ENCODE assay signal across 10 cellular contexts in the genomic region with DNA sequence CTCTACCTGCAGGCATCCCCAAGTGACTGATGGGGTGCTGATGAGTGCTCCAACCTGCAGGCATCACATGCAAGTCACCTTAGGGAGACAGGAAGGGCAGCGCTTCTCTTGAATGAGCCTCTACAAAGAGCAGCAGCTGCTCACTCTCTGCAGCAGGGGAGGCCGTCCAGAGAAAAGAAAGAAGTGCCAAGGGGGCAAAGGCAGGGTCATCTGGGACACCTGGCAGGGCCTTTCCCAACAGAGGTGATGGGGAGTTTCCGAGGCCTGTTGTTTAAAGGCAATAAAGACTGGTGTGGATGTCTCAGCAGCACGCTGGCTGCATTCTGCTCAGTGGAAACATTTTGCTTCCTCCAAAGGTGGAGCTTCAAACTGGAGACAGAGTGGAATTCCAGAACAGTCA.
DNase-seq lines count a peak whose midpoint lies in the region; ATAC-seq, FAIRE-seq and TF ChIP-seq lines count a peak whose summit lies in the region.
"Had no signal": no experiment of that assay in that cellular context is flagged by ENCODE, and none has a peak within 500 bp of the region (broad histone marks: within the 10 kb centered on the region; RNA-seq: fewer than 3 reads in every experiment).

No MANE protein-coding gene starts in this region.

- no peaks in the 10 kb centered on the region for H3K27me3 ChIP-seq in GM06990 (replicated peaks; ENCODE audit: control insufficient read depth, insufficient read depth, low read length)
- H3K27me3 ChIP-seq in naive thymus-derived CD4-positive, alpha-beta T cell (ENCODE audit: control insufficient read depth in 2 of 2, insufficient read depth in 2 of 2, low read length in 2 of 2), result no peaks in the 10 kb centered on the region

- DNase-seq in GM06990 (ENCODE audit: extremely low read depth, insufficient read length) (peak; percentile 66), NCI-H2171 treated with DMSO at 0.1 percent for 48 hours (lab: John Stamatoyannopoulos, UW) (no peak), urothelium cell line (ENCODE audit: low spot score) (no peak)
- DNase-seq in activated T-helper 1 cell treated with anti-CD3 and anti-CD28 coated beads, Interleukin-12 subunit alpha, Interleukin-12 subunit beta, Interleukin-2, Interleukin-4 antibody, amounts not matched to agents 30 ng/mL and 10 ng/mL and 1 ng/mL, durations not matched to agents 14 hours and 24 hours and 36 hours (ENCODE audit: low spot score), result no peak
- peak in 2 of 9 donors; percentile 48 to 77 for DNase-seq in naive thymus-derived CD4-positive, alpha-beta T cell
- no peak for DNase-seq in stimulated activated CD4-positive, alpha-beta T cell treated with anti-CD3 and anti-CD28 coated beads, Interleukin-15, amount 100 ng/mL, for 24 hours

- POLR2A ChIA-PET in naive thymus-derived CD4-positive, alpha-beta T cell (lab: Charles Lee), result interaction anchor here (0.9 to 23.5 kb wide), 16 partner anchors 9 to 178 kb away, joined by 3 to 560 read pairs (median 18); no protein-coding TSS in a partner anchor

- H3K27ac ChIP-seq in naive thymus-derived CD4-positive, alpha-beta T cell (ENCODE audit: low read depth, low read length), result peak overlapping the region; percentile 97

- peaks cover 94% of the 10 kb centered on the region for H3K4me1 Mint-ChIP-seq in activated T-helper 1 cell treated with anti-CD3 and anti-CD28 coated beads, Interleukin-12 subunit alpha, Interleukin-12 subunit beta, Interleukin-2, Interleukin-4 antibody, amounts not matched to agents 30 ng/mL and 10 ng/mL and 1 ng/mL, durations not matched to agents 14 hours and 24 hours and 36 hours (ENCODE audit: low read depth)
- H3K4me1 Mint-ChIP-seq in naive thymus-derived CD4-positive, alpha-beta T cell, result peaks cover 76 to 100% (median 97%) of the 10 kb centered on the region in 7 donors

- peaks cover 7% of the 10 kb centered on the region for H3K36me3 ChIP-seq in GM06990 (ENCODE audit: control insufficient read depth, insufficient read depth, low read length)
- peaks cover 36 to 63% (median 50%) of the 10 kb centered on the region in 3 experiments for H3K36me3 ChIP-seq in naive thymus-derived CD4-positive, alpha-beta T cell (ENCODE audit: control insufficient read depth in 2 of 3, insufficient read depth in 3 of 3, low read length in 3 of 3)

- H3K27ac Mint-ChIP-seq in activated T-helper 1 cell treated with anti-CD3 and anti-CD28 coated beads, Interleukin-12 subunit alpha, Interleukin-12 subunit beta, Interleukin-2, Interleukin-4 antibody, amounts not matched to agents 30 ng/mL and 10 ng/mL and 1 ng/mL, durations not matched to agents 14 hours and 24 hours and 36 hours, result peak overlapping the region; percentile 95
- peak overlapping the region; percentile 92 to 100 (median 98) for H3K27ac Mint-ChIP-seq in naive thymus-derived CD4-positive, alpha-beta T cell

- H3K4me1 ChIP-seq in naive thymus-derived CD4-positive, alpha-beta T cell (ENCODE audit: control insufficient read depth in 2 of 2, insufficient read depth in 2 of 2, low read length in 2 of 2), result peaks cover 98 to 100% of the 10 kb centered on the region in 2 donors

- CTCF ChIA-PET in naive thymus-derived CD4-positive, alpha-beta T cell (lab: Charles Lee), result interaction anchor here (1.0 to 4.0 kb wide), 13 partner anchors 10 to 303 kb away, joined by 3 to 15 read pairs (median 3); no protein-coding TSS in a partner anchor

- TF ChIP-seq CTCF in GM06990 (IDR thresholded peaks at IDR 0.05; ENCODE audit: insufficient read depth, low read length, poor library complexity, severe bottlenecking), result no peak

- no peak for FAIRE-seq in urothelium cell line (lab: Jason Lieb, UNC)
- FAIRE-seq: colon had no signal

- peaks cover 83% of the 10 kb centered on the region for H3K36me3 Mint-ChIP-seq in activated T-helper 1 cell treated with anti-CD3 and anti-CD28 coated beads, Interleukin-12 subunit alpha, Interleukin-12 subunit beta, Interleukin-2, Interleukin-4 antibody, amounts not matched to agents 30 ng/mL and 10 ng/mL and 1 ng/mL, durations not matched to agents 14 hours and 24 hours and 36 hours (ENCODE audit: low read depth)
- H3K36me3 Mint-ChIP-seq in naive thymus-derived CD4-positive, alpha-beta T cell, result peaks cover 21 to 89% (median 84%) of the 10 kb centered on the region in 5 donors

- H3K9me3 ChIP-seq in naive thymus-derived CD4-positive, alpha-beta T cell (ENCODE audit: control insufficient read depth in 2 of 3, low read length in 3 of 3), result no peaks in the 10 kb centered on the region

- intact Hi-C loops in activated T-helper 1 cell treated with anti-CD3 and anti-CD28 coated beads, Interleukin-12 subunit alpha, Interleukin-12 subunit beta, Interleukin-2, Interleukin-4 antibody, amounts not matched to agents 30 ng/mL and 10 ng/mL and 1 ng/mL, durations not matched to agents 14 hours and 24 hours and 36 hours (cut with micrococcal nuclease), result loop anchor here (2.0 to 5.0 kb wide), 4 partner anchors 15 to 301 kb away; a partner anchor contains a TSS
- intact Hi-C loops in naive thymus-derived CD4-positive, alpha-beta T cell (cut with micrococcal nuclease), result loop anchor here (2.0 to 10.0 kb wide), 3 partner anchors 131 to 439 kb away; no protein-coding TSS in a partner anchor

- ATAC-seq in HG03460 (IDR thresholded peaks at IDR 0.05; ENCODE audit: unreplicated experiment) (peak; percentile 19), HG03565 (IDR thresholded peaks at IDR 0.05; ENCODE audit: unreplicated experiment) (no peak)
- ATAC-seq in naive thymus-derived CD4-positive, alpha-beta T cell, result no peak
- ATAC-seq: activated CD4-positive, CD25-positive, alpha-beta regulatory T cell treated with anti-CD3 and anti-CD28 coated beads, Interleukin-2, amount 50 U/mL, for 24 hours had no signal

- H3K27me3 Mint-ChIP-seq in activated T-helper 1 cell treated with anti-CD3 and anti-CD28 coated beads, Interleukin-12 subunit alpha, Interleukin-12 subunit beta, Interleukin-2, Interleukin-4 antibody, amounts not matched to agents 30 ng/mL and 10 ng/mL and 1 ng/mL, durations not matched to agents 14 hours and 24 hours and 36 hours (ENCODE audit: insufficient read depth), result no peaks in the 10 kb centered on the region
- H3K27me3 Mint-ChIP-seq in naive thymus-derived CD4-positive, alpha-beta T cell, result no peaks in the 10 kb centered on the region

- no peak overlapping the region for H3K4me3 ChIP-seq in GM06990 (replicated peaks; ENCODE audit: low read depth, low read length)
- peak overlapping the region; percentile 63 for H3K4me3 ChIP-seq in naive thymus-derived CD4-positive, alpha-beta T cell (ENCODE audit: low read length)

- peak overlapping the region; percentile 80 for H3K4me3 Mint-ChIP-seq in activated T-helper 1 cell treated with anti-CD3 and anti-CD28 coated beads, Interleukin-12 subunit alpha, Interleukin-12 subunit beta, Interleukin-2, Interleukin-4 antibody, amounts not matched to agents 30 ng/mL and 10 ng/mL and 1 ng/mL, durations not matched to agents 14 hours and 24 hours and 36 hours
- peak overlapping the region; percentile 73 to 99 (median 82) for H3K4me3 Mint-ChIP-seq in naive thymus-derived CD4-positive, alpha-beta T cell

- H3K9me3 Mint-ChIP-seq in activated T-helper 1 cell treated with anti-CD3 and anti-CD28 coated beads, Interleukin-12 subunit alpha, Interleukin-12 subunit beta, Interleukin-2, Interleukin-4 antibody, amounts not matched to agents 30 ng/mL and 10 ng/mL and 1 ng/mL, durations not matched to agents 14 hours and 24 hours and 36 hours, result no peaks in the 10 kb centered on the region
- peaks cover 0 to 1% (median 0%) of the 10 kb centered on the region in 11 donors for H3K9me3 Mint-ChIP-seq in naive thymus-derived CD4-positive, alpha-beta T cell
